ENCODE assay signal across 16 cellular contexts in genomic region chrX:21412029-21412428, GRCh38. TPM values are rescaled to one million over a fixed set of nuclear protein-coding genes. Genes with fewer than 3 reads are reported as not detected.
A peak's percentile ranks its signal among the peaks of the same experiment; 100 is the strongest.
DNase-seq lines count a peak whose midpoint lies in the region; ATAC-seq, FAIRE-seq and TF ChIP-seq lines count a peak whose summit lies in the region.
"Had no signal": no experiment of that assay in that cellular context is flagged by ENCODE, and none has a peak within 500 bp of the region (broad histone marks: within the 10 kb centered on the region; RNA-seq: fewer than 3 reads in every experiment).

No MANE protein-coding gene starts in this region.

- POLR2A ChIA-PET in MCF 10A (lab: Yijun Ruan, JAX) = no interaction called here
- POLR2A ChIA-PET in activated CD4-positive, alpha-beta T cell treated with anti-CD3 and anti-CD28 coated beads, Interleukin-2, amount 10 ng/mL, durations not matched to agents 7 days and 5 days (lab: Charles Lee) = no interaction called here

- no peaks in the 10 kb centered on the region for H3K36me3 ChIP-seq in breast epithelium
- no peaks in the 10 kb centered on the region for H3K36me3 ChIP-seq in astrocyte (ENCODE audit: insufficient read depth, low read length)
- H3K36me3 ChIP-seq: Peyer's patch had no signal

- CTCF ChIA-PET in MCF 10A (lab: Yijun Ruan, JAX) = no interaction called here
- CTCF ChIA-PET in activated CD4-positive, alpha-beta T cell treated with anti-CD3 and anti-CD28 coated beads, Interleukin-2, amount 10 ng/mL, durations not matched to agents 7 days and 5 days (lab: Charles Lee) = no interaction called here

- intact Hi-C loops in MCF 10A (cut with micrococcal nuclease) (no loop called here), breast epithelium (cut with DNase I; ENCODE audit: low total_unique reads) (no loop called here)

- TF ChIP-seq POLR2A in breast epithelium (IDR thresholded peaks at IDR 0.05) = no peak

- no peak overlapping the region for H2AFZ ChIP-seq in astrocyte (ENCODE audit: low read depth, low read length)

- no peaks in the 10 kb centered on the region for H3K9me3 Mint-ChIP-seq in MCF 10A (ENCODE audit: unreplicated experiment)
- H3K9me3 Mint-ChIP-seq in astrocyte (ENCODE audit: unreplicated experiment) = no peaks in the 10 kb centered on the region
- no peaks in the 10 kb centered on the region for H3K9me3 Mint-ChIP-seq in activated T-helper 17 cell treated with anti-CD3 and anti-CD28 coated beads, Interleukin-2, amount 50 U/mL, for 72 hours
- H3K9me3 Mint-ChIP-seq in activated CD4-positive, alpha-beta T cell treated with anti-CD3 and anti-CD28 coated beads, Interleukin-2, amount 10 ng/mL, durations not matched to agents 7 days and 5 days = peaks cover 7% of the 10 kb centered on the region

- H3K4me1 ChIP-seq in breast epithelium = no peaks in the 10 kb centered on the region
- peaks cover 6% of the 10 kb centered on the region for H3K4me1 ChIP-seq in astrocyte (ENCODE audit: insufficient read depth, low read length)
- peaks cover 11% of the 10 kb centered on the region for H3K4me1 ChIP-seq in foreskin keratinocyte
- H3K4me1 ChIP-seq: Peyer's patch had no signal

- H3K27me3 Mint-ChIP-seq in MCF 10A (ENCODE audit: insufficient read depth, unreplicated experiment) (peaks cover 67% of the 10 kb centered on the region), astrocyte (ENCODE audit: low read depth, unreplicated experiment) (no peaks in the 10 kb centered on the region)
- no peaks in the 10 kb centered on the region for H3K27me3 Mint-ChIP-seq in activated T-helper 17 cell treated with anti-CD3 and anti-CD28 coated beads, Interleukin-2, amount 50 U/mL, for 72 hours
- no peaks in the 10 kb centered on the region for H3K27me3 Mint-ChIP-seq in activated CD4-positive, alpha-beta T cell treated with anti-CD3 and anti-CD28 coated beads, Interleukin-2, amount 10 ng/mL, durations not matched to agents 7 days and 5 days

- peak overlapping the region; percentile 15 for H3K4me2 ChIP-seq in astrocyte (ENCODE audit: low read length)

- no peaks in the 10 kb centered on the region for H3K79me2 ChIP-seq in astrocyte (ENCODE audit: insufficient read depth, low read length)

- no peak overlapping the region for H3K27ac Mint-ChIP-seq in MCF 10A (ENCODE audit: low read depth, unreplicated experiment)
- peak overlapping the region; percentile 72 for H3K27ac Mint-ChIP-seq in astrocyte (ENCODE audit: unreplicated experiment)
- H3K27ac Mint-ChIP-seq in activated T-helper 17 cell treated with anti-CD3 and anti-CD28 coated beads, Interleukin-2, amount 50 U/mL, for 72 hours = no peak overlapping the region
- H3K27ac Mint-ChIP-seq in activated CD4-positive, alpha-beta T cell treated with anti-CD3 and anti-CD28 coated beads, Interleukin-2, amount 10 ng/mL, durations not matched to agents 7 days and 5 days = no peak overlapping the region

- H3K4me3 ChIP-seq in breast epithelium = no peak overlapping the region
- H3K4me3 ChIP-seq in astrocyte (ENCODE audit: insufficient read depth, low read depth, low read length) = no peak overlapping the region
- H3K4me3 ChIP-seq: Peyer's patch had no signal

- FAIRE-seq in astrocyte (lab: Jason Lieb, UNC) = no peak

- no peaks in the 10 kb centered on the region for H4K20me1 ChIP-seq in astrocyte (ENCODE audit: insufficient read depth, low read length)

- H3K36me3 Mint-ChIP-seq in MCF 10A (ENCODE audit: insufficient read depth, unreplicated experiment) = no peaks in the 10 kb centered on the region
- no peaks in the 10 kb centered on the region for H3K36me3 Mint-ChIP-seq in astrocyte (ENCODE audit: low read depth, unreplicated experiment)
- no peaks in the 10 kb centered on the region for H3K36me3 Mint-ChIP-seq in activated T-helper 17 cell treated with anti-CD3 and anti-CD28 coated beads, Interleukin-2, amount 50 U/mL, for 72 hours (ENCODE audit: low read depth)
- peaks cover 3% of the 10 kb centered on the region for H3K36me3 Mint-ChIP-seq in activated CD4-positive, alpha-beta T cell treated with anti-CD3 and anti-CD28 coated beads, Interleukin-2, amount 10 ng/mL, durations not matched to agents 7 days and 5 days (ENCODE audit: low read depth)

- H3K27me3 ChIP-seq in breast epithelium (peaks cover 0 to 2% of the 10 kb centered on the region in 2 donors), astrocyte (ENCODE audit: insufficient read depth, low read length) (no peaks in the 10 kb centered on the region), foreskin keratinocyte (no peaks in the 10 kb centered on the region)
- H3K27me3 ChIP-seq: Peyer's patch had no signal

- no peak for TF ChIP-seq CTCF in MCF 10A (IDR thresholded peaks at IDR 0.05; ENCODE audit: unreplicated experiment)
- TF ChIP-seq CTCF in breast epithelium (IDR thresholded peaks at IDR 0.05) = no peak
- TF ChIP-seq CTCF in astrocyte (IDR thresholded peaks at IDR 0.05; ENCODE audit: insufficient read depth, low read depth, low read length) = no peak
- no peak for TF ChIP-seq CTCF in foreskin keratinocyte (conservative IDR thresholded peaks at IDR 0.05)

- H3K4me3 Mint-ChIP-seq in MCF 10A (ENCODE audit: unreplicated experiment) (no peak overlapping the region), astrocyte (ENCODE audit: unreplicated experiment) (no peak overlapping the region)
- no peak overlapping the region for H3K4me3 Mint-ChIP-seq in activated T-helper 17 cell treated with anti-CD3 and anti-CD28 coated beads, Interleukin-2, amount 50 U/mL, for 72 hours
- H3K4me3 Mint-ChIP-seq in activated CD4-positive, alpha-beta T cell treated with anti-CD3 and anti-CD28 coated beads, Interleukin-2, amount 10 ng/mL, durations not matched to agents 7 days and 5 days = no peak overlapping the region

- ATAC-seq in foreskin keratinocyte (peak; percentile 40), HG03342 (IDR thresholded peaks at IDR 0.05; ENCODE audit: unreplicated experiment) (no peak)
- no peak for ATAC-seq in activated T-helper 17 cell treated with anti-CD3 and anti-CD28 coated beads, Interleukin-2, amount 50 U/mL, for 72 hours (replicated peaks)

- H3K27ac ChIP-seq in breast epithelium (no peak overlapping the region), astrocyte (ENCODE audit: low read depth, low read length) (peak overlapping the region; percentile 33), foreskin keratinocyte (peak overlapping the region; percentile 85)
- H3K27ac ChIP-seq: Peyer's patch had no signal

- no TSS peak for BruUV-seq in MCF 10A (replicated peaks; lab: Mats Ljungman, UMichigan)

- H3K9me3 ChIP-seq in breast epithelium (no peaks in the 10 kb centered on the region), astrocyte (ENCODE audit: insufficient read depth, low read depth, low read length) (no peaks in the 10 kb centered on the region)
- H3K9me3 ChIP-seq: Peyer's patch had no signal

- H3K9ac ChIP-seq in astrocyte (ENCODE audit: low read length) = no peak overlapping the region

- DNase-seq in MCF 10A (ENCODE audit: unreplicated experiment) (peak; percentile 42), breast epithelium (ENCODE audit: low spot score in 2 of 2) (no peak), astrocyte (ENCODE audit: low read depth) (peak; percentile 29), foreskin keratinocyte (peak; percentile 39 to 73), NCI-H2171 treated with DMSO at 0.1 percent for 48 hours (lab: John Stamatoyannopoulos, UW) (no peak)
- DNase-seq in activated CD4-positive, alpha-beta T cell treated with anti-CD3 and anti-CD28 coated beads, Interleukin-2, amount 10 ng/mL, durations not matched to agents 7 days and 5 days = no peak
- DNase-seq: C1 segment of cervical spinal cord, HCEC 1CT, NCI-H1105, NCI-H1694 treated with DMSO at 0.1 percent for 48 hours, NCI-H446 treated with DMSO at 0.1 percent for 48 hours, Peyer's patch, Right ventricle myocardium superior had no signal

- H3K4me1 Mint-ChIP-seq in MCF 10A (ENCODE audit: insufficient read depth, unreplicated experiment) (no peaks in the 10 kb centered on the region), astrocyte (ENCODE audit: low read depth, unreplicated experiment) (peaks cover 11% of the 10 kb centered on the region)
- no peaks in the 10 kb centered on the region for H3K4me1 Mint-ChIP-seq in activated T-helper 17 cell treated with anti-CD3 and anti-CD28 coated beads, Interleukin-2, amount 50 U/mL, for 72 hours
- H3K4me1 Mint-ChIP-seq in activated CD4-positive, alpha-beta T cell treated with anti-CD3 and anti-CD28 coated beads, Interleukin-2, amount 10 ng/mL, durations not matched to agents 7 days and 5 days = no peaks in the 10 kb centered on the region

RNA-seq across cellular contexts. Expression of gene CNKSR2, which starts 37.8 kb away (rescaled TPM):
- total RNA-seq in MCF 10A (2022) (not detected in 2 replicates), breast epithelium (10 to 100 TPM in 1 of 3 donors, 1 to 10 TPM in 2; 4.9 to 11.2 (median 5.4) TPM), astrocyte (2.2 and 4.1 TPM in 2 replicates), foreskin keratinocyte (0.46 and 0.78 TPM in 2 replicates)
- 0.11 and 0.16 TPM in 2 replicates for polyA plus RNA-seq in foreskin keratinocyte
- total RNA-seq in activated T-helper 17 cell treated with anti-CD3 and anti-CD28 coated beads, Interleukin-2, amount 50 U/mL, for 72 hours = 1 to 10 TPM; 3.2 TPM
- total RNA-seq in activated CD4-positive, alpha-beta T cell treated with anti-CD3 and anti-CD28 coated beads, Interleukin-2, amount 10 ng/mL, durations not matched to agents 7 days and 5 days = 10 to 100 TPM in 1 of 2 experiments, 1 to 10 TPM in 1; 9.5 to 10.3 TPM
- total RNA-seq: A172 had no signal

Comparison
In these comparisons a context has a peak if more than half of its experiments do, and no peak if none do; other contexts are left out.
1. DNase-seq: peak in MCF 10A (single experiment), astrocyte (single experiment) and foreskin keratinocyte (2 of 2); none in breast epithelium (0 of 2), activated CD4-positive, alpha-beta T cell treated with anti-CD3 and anti-CD28 coated beads, Interleukin-2, amount 10 ng/mL, durations not matched to agents 7 days and 5 days (single experiment) and NCI-H2171 treated with DMSO at 0.1 percent for 48 hours (single experiment).
2. H3K27ac ChIP-seq: peak in astrocyte (single experiment) and foreskin keratinocyte (single experiment); none in breast epithelium (0 of 2).